1 cellular context compared by ENCODE assay signal in the genomic region with DNA sequence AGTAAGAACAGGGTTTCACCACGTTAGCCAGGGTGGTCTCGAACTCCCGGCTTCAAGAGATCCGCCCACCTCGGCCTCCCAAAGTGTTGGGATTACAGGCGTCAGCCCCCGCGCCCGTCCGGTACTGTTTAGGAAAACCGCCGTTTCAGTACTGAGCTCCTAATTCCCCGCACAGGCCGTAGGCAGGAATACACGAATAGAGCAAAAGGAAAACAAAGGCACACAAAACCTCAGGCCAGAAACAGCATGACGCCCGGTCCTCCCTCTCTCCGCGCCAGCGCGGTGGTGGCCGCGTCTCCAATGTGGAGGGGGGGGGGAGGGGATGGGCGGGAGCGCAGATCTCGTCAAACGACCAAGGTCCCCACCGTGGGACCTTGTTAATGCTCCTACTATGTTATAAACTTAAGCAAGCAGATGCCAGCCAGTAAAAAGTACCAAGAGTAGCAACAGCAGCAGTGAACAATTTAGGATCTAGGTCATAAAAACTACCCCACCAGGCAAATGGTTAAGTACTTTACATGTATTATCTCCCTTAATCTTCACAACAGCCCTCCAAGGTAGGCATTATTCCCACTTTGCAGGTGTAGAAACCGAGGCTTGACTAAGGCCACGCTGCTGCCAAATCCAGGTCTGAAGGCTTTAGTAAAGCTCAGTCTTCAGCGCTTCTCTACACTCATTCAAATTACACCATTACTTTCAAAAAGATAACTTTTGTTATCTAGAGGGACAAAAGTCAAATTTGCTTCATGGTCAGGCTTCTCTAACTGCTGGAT.
TF ChIP-seq lines count a peak whose summit lies in the region.

No MANE protein-coding gene starts in this region.

TF ChIP-seq in HepG2, 621 proteins besides CTCF, POLR2A, EP300 and RAD21 (continued from another document and continues in another):
- TF ChIP-seq, protein P1, sequence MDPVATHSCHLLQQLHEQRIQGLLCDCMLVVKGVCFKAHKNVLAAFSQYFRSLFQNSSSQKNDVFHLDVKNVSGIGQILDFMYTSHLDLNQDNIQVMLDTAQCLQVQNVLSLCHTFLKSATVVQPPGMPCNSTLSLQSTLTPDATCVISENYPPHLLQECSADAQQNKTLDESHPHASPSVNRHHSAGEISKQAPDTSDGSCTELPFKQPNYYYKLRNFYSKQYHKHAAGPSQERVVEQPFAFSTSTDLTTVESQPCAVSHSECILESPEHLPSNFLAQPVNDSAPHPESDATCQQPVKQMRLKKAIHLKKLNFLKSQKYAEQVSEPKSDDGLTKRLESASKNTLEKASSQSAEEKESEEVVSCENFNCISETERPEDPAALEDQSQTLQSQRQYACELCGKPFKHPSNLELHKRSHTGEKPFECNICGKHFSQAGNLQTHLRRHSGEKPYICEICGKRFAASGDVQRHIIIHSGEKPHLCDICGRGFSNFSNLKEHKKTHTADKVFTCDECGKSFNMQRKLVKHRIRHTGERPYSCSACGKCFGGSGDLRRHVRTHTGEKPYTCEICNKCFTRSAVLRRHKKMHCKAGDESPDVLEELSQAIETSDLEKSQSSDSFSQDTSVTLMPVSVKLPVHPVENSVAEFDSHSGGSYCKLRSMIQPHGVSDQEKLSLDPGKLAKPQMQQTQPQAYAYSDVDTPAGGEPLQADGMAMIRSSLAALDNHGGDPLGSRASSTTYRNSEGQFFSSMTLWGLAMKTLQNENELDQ (CRISPR knock-in tag; IDR thresholded peaks at IDR 0.05; ENCODE audit: borderline replicate concordance): no peak
- TF ChIP-seq SMAD3 (CRISPR knock-in tag; IDR thresholded peaks at IDR 0.05): 0 out of 2 replicates have a peak, but pooled peaks have one; percentile 5
- TF ChIP-seq XBP1 (CRISPR knock-in tag; IDR thresholded peaks at IDR 0.05): no peak
- TF ChIP-seq MAZ (IDR thresholded peaks at IDR 0.05; ENCODE audit: borderline replicate concordance, low read depth, low read length): no peak; the same call in 1 of the 2 replicates
- TF ChIP-seq MAZ (CRISPR knock-in tag; IDR thresholded peaks at IDR 0.05; ENCODE audit: low read depth): no peak
- TF ChIP-seq CREM (IDR thresholded peaks at IDR 0.05): peak; percentile 52
- no peak for TF ChIP-seq CREM (CRISPR knock-in tag; IDR thresholded peaks at IDR 0.05)
- no peak for TF ChIP-seq ZSCAN21 (CRISPR knock-in tag; IDR thresholded peaks at IDR 0.05; ENCODE audit: borderline replicate concordance)
- TF ChIP-seq KDM3A (CRISPR knock-in tag; IDR thresholded peaks at IDR 0.05; ENCODE audit: low read depth): no peak
- no peak for TF ChIP-seq ZNF788 (CRISPR knock-in tag; IDR thresholded peaks at IDR 0.05; ENCODE audit: borderline replicate concordance)
- TF ChIP-seq FOSL2 (CRISPR knock-in tag; IDR thresholded peaks at IDR 0.05): no peak
- TF ChIP-seq GPN1 (CRISPR knock-in tag; IDR thresholded peaks at IDR 0.05; ENCODE audit: borderline replicate concordance): no peak
- 0 out of 2 replicates have a peak, but pooled peaks have one; percentile 31 for TF ChIP-seq SNAI1 (CRISPR knock-in tag; IDR thresholded peaks at IDR 0.05; ENCODE audit: borderline replicate concordance)
- no peak for TF ChIP-seq ZNF230 (CRISPR knock-in tag; IDR thresholded peaks at IDR 0.05)
- TF ChIP-seq ATM (IDR thresholded peaks at IDR 0.05; ENCODE audit: borderline replicate concordance): no peak
- no peak for TF ChIP-seq PTBP1 (IDR thresholded peaks at IDR 0.05; ENCODE audit: low read depth, low read length, poor library complexity, severe bottlenecking)
- TF ChIP-seq ZNF556 (CRISPR knock-in tag; IDR thresholded peaks at IDR 0.05; ENCODE audit: borderline replicate concordance): no peak
- no peak for TF ChIP-seq SATB2 (CRISPR knock-in tag; IDR thresholded peaks at IDR 0.05)
- no peak for TF ChIP-seq BATF2 (CRISPR knock-in tag; IDR thresholded peaks at IDR 0.05)
- TF ChIP-seq ZNF800 (CRISPR knock-in tag; IDR thresholded peaks at IDR 0.05): no peak
- peak; percentile 83 for TF ChIP-seq ZKSCAN1 (IDR thresholded peaks at IDR 0.05; ENCODE audit: low read length)
- TF ChIP-seq ZMYM3 (CRISPR knock-in tag; IDR thresholded peaks at IDR 0.05): 0 out of 2 replicates have a peak, but pooled peaks have one; percentile 2
- TF ChIP-seq ZNF740 (CRISPR knock-in tag; IDR thresholded peaks at IDR 0.05): peak; percentile 31; the same call in 1 of the 2 replicates
- 0 out of 2 replicates have a peak, but pooled peaks have one; percentile 19 for TF ChIP-seq ZNF331 (CRISPR knock-in tag; IDR thresholded peaks at IDR 0.05)
- TF ChIP-seq NR2C2 (CRISPR knock-in tag; IDR thresholded peaks at IDR 0.05; ENCODE audit: borderline replicate concordance): 0 out of 2 replicates have a peak, but pooled peaks have one; percentile 8
- no peak for TF ChIP-seq ZXDC (CRISPR knock-in tag; IDR thresholded peaks at IDR 0.05)
- peak; percentile 12; the same call in 1 of the 2 replicates for TF ChIP-seq ZMYM4 (CRISPR knock-in tag; IDR thresholded peaks at IDR 0.05)
- no peak for TF ChIP-seq KDM1A (CRISPR knock-in tag; IDR thresholded peaks at IDR 0.05)
- no peak for TF ChIP-seq ZNF614 (CRISPR knock-in tag; IDR thresholded peaks at IDR 0.05; ENCODE audit: borderline replicate concordance)
- TF ChIP-seq, protein P2, sequence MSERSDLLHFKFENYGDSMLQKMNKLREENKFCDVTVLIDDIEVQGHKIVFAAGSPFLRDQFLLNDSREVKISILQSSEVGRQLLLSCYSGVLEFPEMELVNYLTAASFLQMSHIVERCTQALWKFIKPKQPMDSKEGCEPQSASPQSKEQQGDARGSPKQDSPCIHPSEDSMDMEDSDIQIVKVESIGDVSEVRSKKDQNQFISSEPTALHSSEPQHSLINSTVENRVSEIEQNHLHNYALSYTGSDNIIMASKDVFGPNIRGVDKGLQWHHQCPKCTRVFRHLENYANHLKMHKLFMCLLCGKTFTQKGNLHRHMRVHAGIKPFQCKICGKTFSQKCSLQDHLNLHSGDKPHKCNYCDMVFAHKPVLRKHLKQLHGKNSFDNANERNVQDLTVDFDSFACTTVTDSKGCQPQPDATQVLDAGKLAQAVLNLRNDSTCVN (CRISPR knock-in tag; IDR thresholded peaks at IDR 0.05; ENCODE audit: borderline replicate concordance): no peak
- TF ChIP-seq ZNF329 (CRISPR knock-in tag; IDR thresholded peaks at IDR 0.05; ENCODE audit: low read depth): no peak
- TF ChIP-seq CC2D1A (CRISPR knock-in tag; IDR thresholded peaks at IDR 0.05): no peak
- no peak for TF ChIP-seq ZBTB14 (CRISPR knock-in tag; IDR thresholded peaks at IDR 0.05)
- no peak for TF ChIP-seq REST (IDR thresholded peaks at IDR 0.05; ENCODE audit: borderline replicate concordance in 1 of 2, low read depth in 1 of 2, low read length in 2 of 2)
- TF ChIP-seq, protein P3, sequence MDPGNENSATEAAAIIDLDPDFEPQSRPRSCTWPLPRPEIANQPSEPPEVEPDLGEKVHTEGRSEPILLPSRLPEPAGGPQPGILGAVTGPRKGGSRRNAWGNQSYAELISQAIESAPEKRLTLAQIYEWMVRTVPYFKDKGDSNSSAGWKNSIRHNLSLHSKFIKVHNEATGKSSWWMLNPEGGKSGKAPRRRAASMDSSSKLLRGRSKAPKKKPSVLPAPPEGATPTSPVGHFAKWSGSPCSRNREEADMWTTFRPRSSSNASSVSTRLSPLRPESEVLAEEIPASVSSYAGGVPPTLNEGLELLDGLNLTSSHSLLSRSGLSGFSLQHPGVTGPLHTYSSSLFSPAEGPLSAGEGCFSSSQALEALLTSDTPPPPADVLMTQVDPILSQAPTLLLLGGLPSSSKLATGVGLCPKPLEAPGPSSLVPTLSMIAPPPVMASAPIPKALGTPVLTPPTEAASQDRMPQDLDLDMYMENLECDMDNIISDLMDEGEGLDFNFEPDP (CRISPR knock-in tag; conservative IDR thresholded peaks at IDR 0.05): no peak
- TF ChIP-seq, protein P4, sequence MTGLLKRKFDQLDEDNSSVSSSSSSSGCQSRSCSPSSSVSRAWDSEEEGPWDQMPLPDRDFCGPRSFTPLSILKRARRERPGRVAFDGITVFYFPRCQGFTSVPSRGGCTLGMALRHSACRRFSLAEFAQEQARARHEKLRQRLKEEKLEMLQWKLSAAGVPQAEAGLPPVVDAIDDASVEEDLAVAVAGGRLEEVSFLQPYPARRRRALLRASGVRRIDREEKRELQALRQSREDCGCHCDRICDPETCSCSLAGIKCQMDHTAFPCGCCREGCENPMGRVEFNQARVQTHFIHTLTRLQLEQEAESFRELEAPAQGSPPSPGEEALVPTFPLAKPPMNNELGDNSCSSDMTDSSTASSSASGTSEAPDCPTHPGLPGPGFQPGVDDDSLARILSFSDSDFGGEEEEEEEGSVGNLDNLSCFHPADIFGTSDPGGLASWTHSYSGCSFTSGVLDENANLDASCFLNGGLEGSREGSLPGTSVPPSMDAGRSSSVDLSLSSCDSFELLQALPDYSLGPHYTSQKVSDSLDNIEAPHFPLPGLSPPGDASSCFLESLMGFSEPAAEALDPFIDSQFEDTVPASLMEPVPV (CRISPR knock-in tag; IDR thresholded peaks at IDR 0.05): no peak
- no peak for TF ChIP-seq KAT2B (IDR thresholded peaks at IDR 0.05; ENCODE audit: borderline replicate concordance, low read depth, low read length)
- TF ChIP-seq RCOR2 (CRISPR knock-in tag; IDR thresholded peaks at IDR 0.05): 0 out of 2 replicates have a peak, but pooled peaks have one; percentile 6
- no peak for TF ChIP-seq ZNF761 (CRISPR knock-in tag; conservative IDR thresholded peaks at IDR 0.05)
